9 cellular contexts compared by ENCODE assay signal in the genomic region with DNA sequence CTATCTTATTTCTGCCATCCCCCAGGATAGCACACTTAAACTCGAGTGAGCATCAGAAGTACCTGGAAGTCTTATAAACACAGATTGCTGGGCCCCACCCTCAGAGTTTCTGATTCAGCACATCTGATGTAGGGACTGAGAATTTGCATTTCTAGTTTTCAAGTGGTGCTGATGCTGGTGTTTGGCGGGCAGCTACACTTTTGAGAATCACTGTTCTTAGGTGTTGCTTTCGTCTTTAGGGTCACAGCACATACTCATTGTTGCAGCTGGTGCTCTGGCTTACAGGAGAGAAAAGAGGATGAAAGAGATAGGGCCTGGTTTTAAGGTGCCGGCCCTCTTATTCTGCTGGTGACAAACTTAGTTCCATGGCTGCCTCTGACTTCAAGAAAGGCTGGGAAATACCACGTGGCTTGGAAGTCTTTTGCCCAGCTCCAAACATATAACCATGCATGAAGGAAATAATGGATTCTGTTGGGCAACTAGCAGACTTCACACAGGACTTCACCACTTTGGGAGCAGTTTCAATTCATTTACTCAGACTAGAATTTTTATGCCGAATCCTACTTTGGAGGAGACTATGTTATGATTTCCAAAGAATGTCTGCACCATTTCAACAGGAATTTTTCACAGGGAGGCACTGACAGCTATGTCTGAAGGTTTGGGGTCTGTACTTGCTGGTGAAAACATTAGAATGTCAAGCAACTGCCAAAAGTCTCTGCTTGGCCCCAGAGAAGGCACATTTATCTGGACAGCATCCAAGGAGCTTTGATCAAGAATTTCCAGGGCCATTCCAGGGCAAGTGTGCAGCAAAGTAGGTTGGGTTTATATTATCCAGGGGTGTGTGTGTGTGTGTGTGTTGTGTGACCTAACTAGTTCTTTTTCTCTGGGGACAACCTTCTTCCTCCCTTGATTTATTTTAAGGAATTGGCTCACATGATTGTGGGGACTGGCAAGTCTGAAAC. TPM values are rescaled to one million over a fixed set of nuclear protein-coding genes. Genes with fewer than 3 reads are reported as not detected.
DNase-seq lines count a peak whose midpoint lies in the region; ATAC-seq, FAIRE-seq and TF ChIP-seq lines count a peak whose summit lies in the region.
"Had no signal": no experiment of that assay in that cellular context is flagged by ENCODE, and none has a peak within 500 bp of the region (broad histone marks: within the 10 kb centered on the region; RNA-seq: fewer than 3 reads in every experiment).

No MANE protein-coding gene starts in this region.

- H3K27me3 ChIP-seq in fibroblast of lung (ENCODE audit: control insufficient read depth, insufficient read depth, low read length) (no peaks in the 10 kb centered on the region), stomach smooth muscle (ENCODE audit: control insufficient read depth in 1 of 2, insufficient read depth in 2 of 2, low read length in 2 of 2) (no peaks in the 10 kb centered on the region), colonic mucosa (no peaks in the 10 kb centered on the region)
- no peaks in the 10 kb centered on the region for H3K27me3 ChIP-seq in CD4-positive, alpha-beta T cell (ENCODE audit: control insufficient read depth, insufficient read depth, low read length)

- peaks cover 14% of the 10 kb centered on the region for H3K27me3 Mint-ChIP-seq in CD4-positive, alpha-beta T cell

- no peak overlapping the region for H3K4me3 Mint-ChIP-seq in CD4-positive, alpha-beta T cell

- no peak for TF ChIP-seq CTCF in GM20000 (IDR thresholded peaks at IDR 0.05; ENCODE audit: extremely low read depth, missing control alignments)
- TF ChIP-seq CTCF in fibroblast of lung (conservative IDR thresholded peaks at IDR 0.05 in 1 of 2, IDR thresholded peaks at IDR 0.05 in 1 of 2; ENCODE audit: low read depth in 1 of 2, low read length in 2 of 2), result no peak
- TF ChIP-seq CTCF in colonic mucosa (IDR thresholded peaks at IDR 0.05), result no peak
- TF ChIP-seq CTCF in CD4-positive, alpha-beta T cell (IDR thresholded peaks at IDR 0.05), result no peak

- H3K9me3 ChIP-seq in fibroblast of lung (ENCODE audit: control insufficient read depth, insufficient read depth, low read depth, low read length) (no peaks in the 10 kb centered on the region), stomach smooth muscle (ENCODE audit: control insufficient read depth in 2 of 2, low read length in 2 of 2) (no peaks in the 10 kb centered on the region), colonic mucosa (no peaks in the 10 kb centered on the region)
- H3K9me3 ChIP-seq in CD4-positive, alpha-beta T cell (ENCODE audit: control insufficient read depth, low read length), result no peaks in the 10 kb centered on the region

- H3K79me2 ChIP-seq in fibroblast of lung (ENCODE audit: control insufficient read depth, insufficient read depth, low read length), result no peaks in the 10 kb centered on the region

- CTCF ChIA-PET in CD4-positive, alpha-beta T cell (lab: Charles Lee), result interaction anchor here (1.1 kb wide), 1 partner anchor 24 kb away, joined by 3 read pairs; no protein-coding TSS in a partner anchor

- intact Hi-C loops in colonic mucosa (cut with DNase I), result no loop called here
- intact Hi-C loops in CD4-positive, alpha-beta T cell (cut with DNase I, micrococcal nuclease), result no loop called here

- no peak overlapping the region for H3K4me2 ChIP-seq in fibroblast of lung (ENCODE audit: extremely low read depth, insufficient read depth, low read length)

- H3K36me3 Mint-ChIP-seq in CD4-positive, alpha-beta T cell (ENCODE audit: low read depth), result no peaks in the 10 kb centered on the region

- POLR2A ChIA-PET in CD4-positive, alpha-beta T cell (lab: Charles Lee), result no interaction called here

- no peak for FAIRE-seq in frontal cortex (lab: Jason Lieb, UNC)

- H3K36me3 ChIP-seq in fibroblast of lung (ENCODE audit: control insufficient read depth, insufficient read depth, low read length), result no peaks in the 10 kb centered on the region
- peaks cover 0 to 6% of the 10 kb centered on the region in 2 donors for H3K36me3 ChIP-seq in stomach smooth muscle (ENCODE audit: control insufficient read depth in 2 of 2, insufficient read depth in 2 of 2, low read length in 2 of 2)
- no peaks in the 10 kb centered on the region for H3K36me3 ChIP-seq in colonic mucosa

- H3K4me1 Mint-ChIP-seq in CD4-positive, alpha-beta T cell (ENCODE audit: low read depth), result no peaks in the 10 kb centered on the region

- H2AFZ ChIP-seq in fibroblast of lung (ENCODE audit: low read length), result no peak overlapping the region

- no peak overlapping the region for H3K4me3 ChIP-seq in fibroblast of lung (replicated peaks in 1 of 4; ENCODE audit: control extremely low read depth in 1 of 4, insufficient read depth in 1 of 4, low read depth in 3 of 4, low read length in 4 of 4)
- peak overlapping the region; percentile 17 to 22 for H3K4me3 ChIP-seq in stomach smooth muscle (ENCODE audit: low read length in 2 of 2)
- no peak overlapping the region for H3K4me3 ChIP-seq in colonic mucosa

- H3K9ac ChIP-seq in fibroblast of lung (ENCODE audit: insufficient read depth, low read length) (no peak overlapping the region), stomach smooth muscle (ENCODE audit: low read length in 2 of 2) (no peak overlapping the region), colonic mucosa (ENCODE audit: low read depth in 2 of 2, low read length in 2 of 2) (no peak overlapping the region)

- no peaks in the 10 kb centered on the region for H3K9me3 Mint-ChIP-seq in CD4-positive, alpha-beta T cell

- no peak overlapping the region for H3K27ac ChIP-seq in fibroblast of lung (ENCODE audit: insufficient read depth, low read length)
- peak overlapping the region; percentile 80 for H3K27ac ChIP-seq in stomach smooth muscle (ENCODE audit: low read length)
- H3K27ac ChIP-seq in colonic mucosa, result no peak overlapping the region
- H3K27ac ChIP-seq in CD4-positive, alpha-beta T cell (ENCODE audit: low read depth, low read length), result no peak overlapping the region

- DNase-seq in GM20000 (ENCODE audit: low spot score) (peak; percentile 55), fibroblast of lung (ENCODE audit: low read depth in 2 of 2) (peak; percentile 65 to 82), frontal cortex (ENCODE audit: low spot score in 2 of 2) (no peak), middle frontal gyrus (ENCODE audit: extremely low spot score, low spot score) (no peak), colonic mucosa (no peak)
- DNase-seq in CD4-positive, alpha-beta T cell, result no peak
- DNase-seq: NCI-H526 had no signal

- H3K4me1 ChIP-seq in fibroblast of lung (ENCODE audit: control insufficient read depth, extremely low read depth, insufficient read depth, low read length) (peaks cover 3% of the 10 kb centered on the region), stomach smooth muscle (ENCODE audit: control insufficient read depth, insufficient read depth, low read length) (peaks cover 66% of the 10 kb centered on the region), colonic mucosa (no peaks in the 10 kb centered on the region)

- no peak overlapping the region for H3K27ac Mint-ChIP-seq in CD4-positive, alpha-beta T cell

- peak; percentile 96 for ATAC-seq in HG03342 (IDR thresholded peaks at IDR 0.05; ENCODE audit: unreplicated experiment)
- no peak for ATAC-seq in CD4-positive, alpha-beta T cell (ENCODE audit: poor library complexity)

- H4K20me1 ChIP-seq in fibroblast of lung (ENCODE audit: control insufficient read depth, extremely low read depth, insufficient read depth, low read length), result no peaks in the 10 kb centered on the region

RNA-seq across cellular contexts. Expression of a gene that starts 6.9 kb away (rescaled TPM):
- 4.1 and 6.1 TPM in 2 replicates for total RNA-seq in fibroblast of lung
- 3.9 and 6.3 TPM in 2 replicates for polyA plus RNA-seq in fibroblast of lung
- 6.4 and 11.1 TPM in 2 replicates for polyA plus RNA-seq in fibroblast of lung (2012)
- polyA minus RNA-seq in fibroblast of lung (ENCODE audit: low replicate concordance), result 11.8 and 32.0 TPM in 2 replicates
- 2.4 TPM for total RNA-seq in frontal cortex
- 1 to 10 TPM; 2.2 to 4.2 TPM for total RNA-seq in colonic mucosa
- under 1 TPM; 0.36 to 0.60 TPM for total RNA-seq in CD4-positive, alpha-beta T cell

RNA-seq across cellular contexts. Expression of a gene that starts 12.4 kb away (rescaled TPM):
- total RNA-seq in fibroblast of lung (17.5 and 75.8 TPM in 2 replicates), frontal cortex (0.41 TPM), colonic mucosa (1 to 10 TPM; 2.3 to 6.0 TPM)
- 37.0 and 237 TPM in 2 replicates for polyA plus RNA-seq in fibroblast of lung
- 26.5 and 169 TPM in 2 replicates for polyA plus RNA-seq in fibroblast of lung (2012)
- 26.1 and 211 TPM in 2 replicates for polyA minus RNA-seq in fibroblast of lung (ENCODE audit: low replicate concordance)
- under 1 TPM; 0.36 to 0.69 TPM for total RNA-seq in CD4-positive, alpha-beta T cell

Comparison
In these comparisons a context has a peak if more than half of its experiments do, and no peak if none do; other contexts are left out.
1. DNase-seq: peak in GM20000 (single experiment) and fibroblast of lung (2 of 2); none in frontal cortex (0 of 2), middle frontal gyrus (single experiment), colonic mucosa (single experiment) and CD4-positive, alpha-beta T cell (0 of 10).
2. H3K4me3 ChIP-seq: peak in stomach smooth muscle (2 of 2); none in fibroblast of lung (0 of 4) and colonic mucosa (single experiment).